15 cellular contexts compared by ENCODE assay signal in genomic region chr12:66203820-66204219, GRCh38. TPM values are rescaled to one million over a fixed set of nuclear protein-coding genes. Genes with fewer than 3 reads are reported as not detected.
DNase-seq lines count a peak whose midpoint lies in the region; ATAC-seq and TF ChIP-seq lines count a peak whose summit lies in the region.
"Had no signal": no experiment of that assay in that cellular context is flagged by ENCODE, and none has a peak within 500 bp of the region (broad histone marks: within the 10 kb centered on the region; RNA-seq: fewer than 3 reads in every experiment).

No MANE protein-coding gene starts in this region.

- H3K27me3 Mint-ChIP-seq in activated CD4-positive, alpha-beta memory T cell treated with anti-CD3 and anti-CD28 coated beads for 36 hours = peaks cover 11% of the 10 kb centered on the region
- H3K27me3 Mint-ChIP-seq in activated CD4-positive, alpha-beta memory T cell treated with anti-CD3 and anti-CD28 coated beads, Interleukin-2, amount 10 ng/mL, durations not matched to agents 7 days and 5 days = peaks cover 12% of the 10 kb centered on the region
- H3K27me3 Mint-ChIP-seq in T-helper 17 cell = peaks cover 16% of the 10 kb centered on the region

- H3K9me3 ChIP-seq in T-helper 17 cell (ENCODE audit: control insufficient read depth, low read length, poor library complexity, severe bottlenecking) = no peaks in the 10 kb centered on the region
- H3K9me3 ChIP-seq in upper lobe of left lung = peaks cover 0 to 5% (median 0%) of the 10 kb centered on the region in 4 donors
- H3K9me3 ChIP-seq: SJSA1 had no signal

- no peak overlapping the region for H3K27ac Mint-ChIP-seq in activated CD4-positive, alpha-beta memory T cell treated with anti-CD3 and anti-CD28 coated beads for 36 hours
- H3K27ac Mint-ChIP-seq in activated CD4-positive, alpha-beta memory T cell treated with anti-CD3 and anti-CD28 coated beads, Interleukin-2, amount 10 ng/mL, durations not matched to agents 7 days and 5 days = no peak overlapping the region
- H3K27ac Mint-ChIP-seq in T-helper 17 cell = no peak overlapping the region
- H3K27ac Mint-ChIP-seq: brain had no signal

- peaks cover 0 to 3% (median under 1%) of the 10 kb centered on the region in 4 donors for H3K4me1 ChIP-seq in upper lobe of left lung
- H3K4me1 ChIP-seq: SJSA1 had no signal

- TF ChIP-seq POLR2A in upper lobe of left lung (IDR thresholded peaks at IDR 0.05) = no peak

- H3K36me3 Mint-ChIP-seq in activated CD4-positive, alpha-beta memory T cell treated with anti-CD3 and anti-CD28 coated beads for 36 hours = peaks cover 6% of the 10 kb centered on the region
- no peaks in the 10 kb centered on the region for H3K36me3 Mint-ChIP-seq in activated CD4-positive, alpha-beta memory T cell treated with anti-CD3 and anti-CD28 coated beads, Interleukin-2, amount 10 ng/mL, durations not matched to agents 7 days and 5 days (ENCODE audit: low read depth)
- H3K36me3 Mint-ChIP-seq in T-helper 17 cell (ENCODE audit: low read depth) = peaks cover 3% of the 10 kb centered on the region
- H3K36me3 Mint-ChIP-seq: brain had no signal

- intact Hi-C loops in activated CD4-positive, alpha-beta memory T cell treated with anti-CD3 and anti-CD28 coated beads for 36 hours (cut with micrococcal nuclease) = no loop called here

- POLR2A ChIA-PET in activated CD4-positive, alpha-beta memory T cell treated with anti-CD3 and anti-CD28 coated beads for 36 hours (lab: Charles Lee) = interaction anchor here (1.5 kb wide), 1 partner anchor 34 kb away, joined by 3 read pairs; the partner anchor contains the start of gene TMBIM4
- POLR2A ChIA-PET in activated CD4-positive, alpha-beta memory T cell treated with anti-CD3 and anti-CD28 coated beads, Interleukin-2, amount 10 ng/mL, durations not matched to agents 7 days and 5 days (lab: Charles Lee) = interaction anchor here (2.7 kb wide), 1 partner anchor 34 kb away, joined by 10 read pairs; the partner anchor contains the start of gene TMBIM4

- no peak overlapping the region for H3K27ac ChIP-seq in upper lobe of left lung
- H3K27ac ChIP-seq: SJSA1 had no signal

- no peaks in the 10 kb centered on the region for H3K27me3 ChIP-seq in upper lobe of left lung
- H3K27me3 ChIP-seq: MG63, SJSA1 had no signal

- no peak for TF ChIP-seq EP300 in upper lobe of left lung (IDR thresholded peaks at IDR 0.05)

- peaks cover 0 to 7% (median 0%) of the 10 kb centered on the region in 4 donors for H3K36me3 ChIP-seq in upper lobe of left lung
- H3K36me3 ChIP-seq: MG63, SJSA1 had no signal

- no peak overlapping the region for H3K4me3 ChIP-seq in upper lobe of left lung
- H3K4me3 ChIP-seq: MG63, SJSA1 had no signal

- H3K9me3 Mint-ChIP-seq in activated CD4-positive, alpha-beta memory T cell treated with anti-CD3 and anti-CD28 coated beads for 36 hours = peaks cover 7% of the 10 kb centered on the region
- peaks cover 8% of the 10 kb centered on the region for H3K9me3 Mint-ChIP-seq in activated CD4-positive, alpha-beta memory T cell treated with anti-CD3 and anti-CD28 coated beads, Interleukin-2, amount 10 ng/mL, durations not matched to agents 7 days and 5 days

- CTCF ChIA-PET in activated CD4-positive, alpha-beta memory T cell treated with anti-CD3 and anti-CD28 coated beads for 36 hours (lab: Charles Lee) = no interaction called here
- CTCF ChIA-PET in activated CD4-positive, alpha-beta memory T cell treated with anti-CD3 and anti-CD28 coated beads, Interleukin-2, amount 10 ng/mL, durations not matched to agents 7 days and 5 days (lab: Charles Lee) = interaction anchor here (0.6 kb wide), 2 partner anchors 28 to 916 kb away, joined by 3 read pairs; no protein-coding TSS in a partner anchor

- peak overlapping the region; percentile 13 for H3K4me3 Mint-ChIP-seq in activated CD4-positive, alpha-beta memory T cell treated with anti-CD3 and anti-CD28 coated beads for 36 hours
- H3K4me3 Mint-ChIP-seq in activated CD4-positive, alpha-beta memory T cell treated with anti-CD3 and anti-CD28 coated beads, Interleukin-2, amount 10 ng/mL, durations not matched to agents 7 days and 5 days = no peak overlapping the region
- no peak overlapping the region for H3K4me3 Mint-ChIP-seq in T-helper 17 cell
- H3K4me3 Mint-ChIP-seq: brain had no signal

- no peak for DNase-seq in activated CD4-positive, alpha-beta memory T cell treated with anti-CD3 and anti-CD28 coated beads for 36 hours
- DNase-seq in activated CD4-positive, alpha-beta memory T cell treated with anti-CD3 and anti-CD28 coated beads, Interleukin-2, amount 10 ng/mL, durations not matched to agents 7 days and 5 days = no peak
- DNase-seq in T-helper 17 cell = no peak
- DNase-seq in kidney tubule cell (ENCODE audit: low spot score) = peak; percentile 32
- DNase-seq in upper lobe of left lung = no peak
- no peak for DNase-seq in foreskin melanocyte
- DNase-seq: MG63, NCI-H1436, NCI-H524 treated with DMSO at 0.1 percent for 48 hours, retina had no signal

- no peak for TF ChIP-seq CTCF in upper lobe of left lung (IDR thresholded peaks at IDR 0.05)

- peaks cover 19% of the 10 kb centered on the region for H3K4me1 Mint-ChIP-seq in activated CD4-positive, alpha-beta memory T cell treated with anti-CD3 and anti-CD28 coated beads for 36 hours (ENCODE audit: low read depth)
- peaks cover 8% of the 10 kb centered on the region for H3K4me1 Mint-ChIP-seq in activated CD4-positive, alpha-beta memory T cell treated with anti-CD3 and anti-CD28 coated beads, Interleukin-2, amount 10 ng/mL, durations not matched to agents 7 days and 5 days
- peaks cover 6% of the 10 kb centered on the region for H3K4me1 Mint-ChIP-seq in T-helper 17 cell
- H3K4me1 Mint-ChIP-seq: brain had no signal

- ATAC-seq in GM18511 (IDR thresholded peaks at IDR 0.05; ENCODE audit: unreplicated experiment) = peak; percentile 61
- ATAC-seq in T-helper 17 cell = peak; percentile 69
- no peak for ATAC-seq in upper lobe of left lung (ENCODE audit: low FRiP score in 2 of 2)
- ATAC-seq in HG03565 (IDR thresholded peaks at IDR 0.05; ENCODE audit: unreplicated experiment) = no peak
- ATAC-seq: HCT116 had no signal

- WGBS in upper lobe of left lung, 2 donors = 80 to 81% methylated on average over 4 of the region's 4 CpGs

RNA-seq across cellular contexts. Expression of gene IRAK3, which starts 14.8 kb away (rescaled TPM):
- total RNA-seq in activated CD4-positive, alpha-beta memory T cell treated with anti-CD3 and anti-CD28 coated beads for 36 hours = under 1 TPM; 0.45 to 0.46 TPM
- total RNA-seq in activated CD4-positive, alpha-beta memory T cell treated with anti-CD3 and anti-CD28 coated beads, Interleukin-2, amount 10 ng/mL, durations not matched to agents 7 days and 5 days = 1 to 10 TPM; 1.0 to 1.8 TPM
- total RNA-seq in T-helper 17 cell (1 to 10 TPM; 1.5 to 2.4 TPM), upper lobe of left lung (10 to 100 TPM; 33.8 to 65.0 (median 39.7) TPM)
- total RNA-seq: SJSA1 had no signal

RNA-seq across cellular contexts. Expression of gene TMBIM4, which starts 34.0 kb away (rescaled TPM):
- 10 to 100 TPM; 63.7 to 66.7 TPM for total RNA-seq in activated CD4-positive, alpha-beta memory T cell treated with anti-CD3 and anti-CD28 coated beads for 36 hours
- total RNA-seq in activated CD4-positive, alpha-beta memory T cell treated with anti-CD3 and anti-CD28 coated beads, Interleukin-2, amount 10 ng/mL, durations not matched to agents 7 days and 5 days = 10 to 100 TPM; 80.5 to 82.8 TPM
- total RNA-seq in T-helper 17 cell (10 to 100 TPM; 44.4 to 47.5 TPM), upper lobe of left lung (100 to 1,000 TPM in 3 of 6 donors, 10 to 100 TPM in 3; 19.9 to 168 (median 114) TPM)

Comparison
In these comparisons a context has a peak if more than half of its experiments do, and no peak if none do; other contexts are left out.
1. ATAC-seq: peak in GM18511 (single experiment) and T-helper 17 cell (single experiment); none in upper lobe of left lung (0 of 2) and HG03565 (single experiment).
2. RNA of gene IRAK3, which starts 14.8 kb away (total RNA-seq): 33.8 to 65.0 TPM in upper lobe of left lung; 1.5 to 2.4 TPM in T-helper 17 cell, 1.0 to 1.8 TPM in activated CD4-positive, alpha-beta memory T cell treated with anti-CD3 and anti-CD28 coated beads, Interleukin-2, amount 10 ng/mL, durations not matched to agents 7 days and 5 days and 0.45 to 0.46 TPM in activated CD4-positive, alpha-beta memory T cell treated with anti-CD3 and anti-CD28 coated beads for 36 hours; every median in the first group is over 10 times any median in the second.